In the genomic region with DNA sequence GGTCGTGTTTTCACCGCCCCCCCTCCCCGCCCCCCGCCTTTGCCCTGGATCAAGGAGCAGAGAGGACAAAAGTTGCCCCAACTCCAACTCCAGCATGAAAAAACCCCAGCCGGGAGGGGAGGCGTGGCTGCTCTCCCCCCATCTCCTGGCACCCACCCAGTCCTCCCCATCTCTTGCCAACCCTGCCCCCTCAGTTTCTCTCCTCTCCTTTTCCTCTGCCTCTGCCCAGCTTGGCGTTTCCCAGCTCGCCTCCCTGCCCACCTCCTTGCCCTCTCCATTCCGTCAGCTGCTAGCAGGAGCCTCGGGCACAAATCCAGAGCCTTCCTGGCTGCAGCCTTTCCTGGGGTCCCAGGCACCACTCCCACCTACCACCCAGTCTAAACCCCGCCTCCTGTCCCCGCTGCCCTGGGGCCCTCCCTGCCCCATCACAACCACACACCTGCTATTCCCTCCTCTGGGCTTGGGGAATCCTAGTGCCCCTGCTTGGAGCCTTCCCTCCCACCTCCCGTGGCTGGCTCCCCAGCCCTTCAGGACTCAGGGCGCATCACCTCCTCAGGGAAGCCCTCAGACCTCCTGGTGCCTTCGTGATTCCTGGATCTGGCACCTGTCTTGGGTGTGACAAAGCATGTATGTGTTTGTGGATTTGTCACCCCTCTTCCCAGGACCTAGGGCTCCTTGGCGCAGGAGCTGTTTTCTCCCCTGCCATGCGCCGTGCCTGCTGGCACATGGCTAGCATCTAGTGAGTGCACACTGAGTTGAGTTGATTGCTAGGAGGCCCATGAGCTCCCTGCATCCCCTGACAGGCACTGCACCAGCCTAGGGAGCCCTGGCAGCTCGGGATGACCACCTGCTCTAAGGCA, we compare ENCODE assay signal across 1 cellular context.
TF ChIP-seq lines count a peak whose summit lies in the region.

No MANE protein-coding gene starts in this region.

TF ChIP-seq in HEK293, 187 proteins besides CTCF, POLR2A, EP300 and RAD21 (continued from another document and continues in another):
- TF ChIP-seq, protein P1, sequence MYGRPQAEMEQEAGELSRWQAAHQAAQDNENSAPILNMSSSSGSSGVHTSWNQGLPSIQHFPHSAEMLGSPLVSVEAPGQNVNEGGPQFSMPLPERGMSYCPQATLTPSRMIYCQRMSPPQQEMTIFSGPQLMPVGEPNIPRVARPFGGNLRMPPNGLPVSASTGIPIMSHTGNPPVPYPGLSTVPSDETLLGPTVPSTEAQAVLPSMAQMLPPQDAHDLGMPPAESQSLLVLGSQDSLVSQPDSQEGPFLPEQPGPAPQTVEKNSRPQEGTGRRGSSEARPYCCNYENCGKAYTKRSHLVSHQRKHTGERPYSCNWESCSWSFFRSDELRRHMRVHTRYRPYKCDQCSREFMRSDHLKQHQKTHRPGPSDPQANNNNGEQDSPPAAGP (tag by site-specific recombination; IDR thresholded peaks at IDR 0.05), result 0 out of 2 replicates have a peak, but pooled peaks have one; percentile 17
- peak; percentile 79 for TF ChIP-seq ZNF335 (tag by site-specific recombination; conservative IDR thresholded peaks at IDR 0.05)
- TF ChIP-seq SCRT2 (tag by site-specific recombination; IDR thresholded peaks at IDR 0.05), result no peak
- TF ChIP-seq, protein P2, sequence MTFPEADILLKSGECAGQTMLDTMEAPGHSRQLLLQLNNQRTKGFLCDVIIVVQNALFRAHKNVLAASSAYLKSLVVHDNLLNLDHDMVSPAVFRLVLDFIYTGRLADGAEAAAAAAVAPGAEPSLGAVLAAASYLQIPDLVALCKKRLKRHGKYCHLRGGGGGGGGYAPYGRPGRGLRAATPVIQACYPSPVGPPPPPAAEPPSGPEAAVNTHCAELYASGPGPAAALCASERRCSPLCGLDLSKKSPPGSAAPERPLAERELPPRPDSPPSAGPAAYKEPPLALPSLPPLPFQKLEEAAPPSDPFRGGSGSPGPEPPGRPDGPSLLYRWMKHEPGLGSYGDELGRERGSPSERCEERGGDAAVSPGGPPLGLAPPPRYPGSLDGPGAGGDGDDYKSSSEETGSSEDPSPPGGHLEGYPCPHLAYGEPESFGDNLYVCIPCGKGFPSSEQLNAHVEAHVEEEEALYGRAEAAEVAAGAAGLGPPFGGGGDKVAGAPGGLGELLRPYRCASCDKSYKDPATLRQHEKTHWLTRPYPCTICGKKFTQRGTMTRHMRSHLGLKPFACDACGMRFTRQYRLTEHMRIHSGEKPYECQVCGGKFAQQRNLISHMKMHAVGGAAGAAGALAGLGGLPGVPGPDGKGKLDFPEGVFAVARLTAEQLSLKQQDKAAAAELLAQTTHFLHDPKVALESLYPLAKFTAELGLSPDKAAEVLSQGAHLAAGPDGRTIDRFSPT (tag by site-specific recombination; IDR thresholded peaks at IDR 0.05), result peak; percentile 87
- TF ChIP-seq, protein P3, sequence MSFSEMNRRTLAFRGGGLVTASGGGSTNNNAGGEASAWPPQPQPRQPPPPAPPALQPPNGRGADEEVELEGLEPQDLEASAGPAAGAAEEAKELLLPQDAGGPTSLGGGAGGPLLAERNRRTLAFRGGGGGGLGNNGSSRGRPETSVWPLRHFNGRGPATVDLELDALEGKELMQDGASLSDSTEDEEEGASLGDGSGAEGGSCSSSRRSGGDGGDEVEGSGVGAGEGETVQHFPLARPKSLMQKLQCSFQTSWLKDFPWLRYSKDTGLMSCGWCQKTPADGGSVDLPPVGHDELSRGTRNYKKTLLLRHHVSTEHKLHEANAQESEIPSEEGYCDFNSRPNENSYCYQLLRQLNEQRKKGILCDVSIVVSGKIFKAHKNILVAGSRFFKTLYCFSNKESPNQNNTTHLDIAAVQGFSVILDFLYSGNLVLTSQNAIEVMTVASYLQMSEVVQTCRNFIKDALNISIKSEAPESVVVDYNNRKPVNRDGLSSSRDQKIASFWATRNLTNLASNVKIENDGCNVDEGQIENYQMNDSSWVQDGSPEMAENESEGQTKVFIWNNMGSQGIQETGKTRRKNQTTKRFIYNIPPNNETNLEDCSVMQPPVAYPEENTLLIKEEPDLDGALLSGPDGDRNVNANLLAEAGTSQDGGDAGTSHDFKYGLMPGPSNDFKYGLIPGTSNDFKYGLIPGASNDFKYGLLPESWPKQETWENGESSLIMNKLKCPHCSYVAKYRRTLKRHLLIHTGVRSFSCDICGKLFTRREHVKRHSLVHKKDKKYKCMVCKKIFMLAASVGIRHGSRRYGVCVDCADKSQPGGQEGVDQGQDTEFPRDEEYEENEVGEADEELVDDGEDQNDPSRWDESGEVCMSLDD (tag by site-specific recombination; IDR thresholded peaks at IDR 0.05), result 0 out of 2 replicates have a peak, but pooled peaks have one; percentile 51
- TF ChIP-seq KLF8 (tag by site-specific recombination; IDR thresholded peaks at IDR 0.05), result peak; percentile 45; the same call in 1 of the 2 replicates
- no peak for TF ChIP-seq ZNF23 (tag by site-specific recombination; IDR thresholded peaks at IDR 0.05; ENCODE audit: borderline replicate concordance)
- peak; percentile 74 for TF ChIP-seq ZBTB20 (tag by site-specific recombination; IDR thresholded peaks at IDR 0.05)
- TF ChIP-seq ZNF37A (tag by site-specific recombination; IDR thresholded peaks at IDR 0.05), result no peak
- no peak for TF ChIP-seq ZNF561 (tag by site-specific recombination; IDR thresholded peaks at IDR 0.05; ENCODE audit: borderline replicate concordance)
- TF ChIP-seq ZNF600 (tag by site-specific recombination; IDR thresholded peaks at IDR 0.05), result peak; percentile 82
- no peak for TF ChIP-seq BCL11A (tag by site-specific recombination; IDR thresholded peaks at IDR 0.05; ENCODE audit: low read depth)
- no peak for TF ChIP-seq ZNF777 (tag by site-specific recombination; IDR thresholded peaks at IDR 0.05; ENCODE audit: borderline replicate concordance)
- TF ChIP-seq, protein P4, sequence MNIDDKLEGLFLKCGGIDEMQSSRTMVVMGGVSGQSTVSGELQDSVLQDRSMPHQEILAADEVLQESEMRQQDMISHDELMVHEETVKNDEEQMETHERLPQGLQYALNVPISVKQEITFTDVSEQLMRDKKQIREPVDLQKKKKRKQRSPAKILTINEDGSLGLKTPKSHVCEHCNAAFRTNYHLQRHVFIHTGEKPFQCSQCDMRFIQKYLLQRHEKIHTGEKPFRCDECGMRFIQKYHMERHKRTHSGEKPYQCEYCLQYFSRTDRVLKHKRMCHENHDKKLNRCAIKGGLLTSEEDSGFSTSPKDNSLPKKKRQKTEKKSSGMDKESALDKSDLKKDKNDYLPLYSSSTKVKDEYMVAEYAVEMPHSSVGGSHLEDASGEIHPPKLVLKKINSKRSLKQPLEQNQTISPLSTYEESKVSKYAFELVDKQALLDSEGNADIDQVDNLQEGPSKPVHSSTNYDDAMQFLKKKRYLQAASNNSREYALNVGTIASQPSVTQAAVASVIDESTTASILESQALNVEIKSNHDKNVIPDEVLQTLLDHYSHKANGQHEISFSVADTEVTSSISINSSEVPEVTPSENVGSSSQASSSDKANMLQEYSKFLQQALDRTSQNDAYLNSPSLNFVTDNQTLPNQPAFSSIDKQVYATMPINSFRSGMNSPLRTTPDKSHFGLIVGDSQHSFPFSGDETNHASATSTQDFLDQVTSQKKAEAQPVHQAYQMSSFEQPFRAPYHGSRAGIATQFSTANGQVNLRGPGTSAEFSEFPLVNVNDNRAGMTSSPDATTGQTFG (tag by site-specific recombination; IDR thresholded peaks at IDR 0.05; ENCODE audit: borderline replicate concordance), result no peak
- peak; percentile 76 for TF ChIP-seq ZIC2 (tag by site-specific recombination; IDR thresholded peaks at IDR 0.05)
- TF ChIP-seq, protein P5, sequence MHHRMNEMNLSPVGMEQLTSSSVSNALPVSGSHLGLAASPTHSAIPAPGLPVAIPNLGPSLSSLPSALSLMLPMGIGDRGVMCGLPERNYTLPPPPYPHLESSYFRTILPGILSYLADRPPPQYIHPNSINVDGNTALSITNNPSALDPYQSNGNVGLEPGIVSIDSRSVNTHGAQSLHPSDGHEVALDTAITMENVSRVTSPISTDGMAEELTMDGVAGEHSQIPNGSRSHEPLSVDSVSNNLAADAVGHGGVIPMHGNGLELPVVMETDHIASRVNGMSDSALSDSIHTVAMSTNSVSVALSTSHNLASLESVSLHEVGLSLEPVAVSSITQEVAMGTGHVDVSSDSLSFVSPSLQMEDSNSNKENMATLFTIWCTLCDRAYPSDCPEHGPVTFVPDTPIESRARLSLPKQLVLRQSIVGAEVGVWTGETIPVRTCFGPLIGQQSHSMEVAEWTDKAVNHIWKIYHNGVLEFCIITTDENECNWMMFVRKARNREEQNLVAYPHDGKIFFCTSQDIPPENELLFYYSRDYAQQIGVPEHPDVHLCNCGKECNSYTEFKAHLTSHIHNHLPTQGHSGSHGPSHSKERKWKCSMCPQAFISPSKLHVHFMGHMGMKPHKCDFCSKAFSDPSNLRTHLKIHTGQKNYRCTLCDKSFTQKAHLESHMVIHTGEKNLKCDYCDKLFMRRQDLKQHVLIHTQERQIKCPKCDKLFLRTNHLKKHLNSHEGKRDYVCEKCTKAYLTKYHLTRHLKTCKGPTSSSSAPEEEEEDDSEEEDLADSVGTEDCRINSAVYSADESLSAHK (tag by site-specific recombination; IDR thresholded peaks at IDR 0.05), result no peak
- TF ChIP-seq KLF9 (tag by site-specific recombination; IDR thresholded peaks at IDR 0.05; ENCODE audit: low read depth), result peak; percentile 67; the same call in 1 of the 2 replicates
- no peak for TF ChIP-seq ZNF555 (tag by site-specific recombination; conservative IDR thresholded peaks at IDR 0.05)
- peak; percentile 11 for TF ChIP-seq TCF7L2 (IDR thresholded peaks at IDR 0.05; ENCODE audit: borderline replicate concordance, low read depth, low read length)
- TF ChIP-seq ZXDB (tag by site-specific recombination; IDR thresholded peaks at IDR 0.05), result peak; percentile 78
- TF ChIP-seq ZNF521 (tag by site-specific recombination; IDR thresholded peaks at IDR 0.05), result no peak
- TF ChIP-seq ZNF48 (tag by site-specific recombination; IDR thresholded peaks at IDR 0.05), result no peak
- TF ChIP-seq KLF16 (tag by site-specific recombination; IDR thresholded peaks at IDR 0.05), result peak; percentile 51; the same call in 1 of the 2 replicates
- TF ChIP-seq ZNF155 (tag by site-specific recombination; IDR thresholded peaks at IDR 0.05), result no peak
- no peak for TF ChIP-seq ZNF19 (tag by site-specific recombination; IDR thresholded peaks at IDR 0.05; ENCODE audit: low read depth)
- TF ChIP-seq, protein P6, sequence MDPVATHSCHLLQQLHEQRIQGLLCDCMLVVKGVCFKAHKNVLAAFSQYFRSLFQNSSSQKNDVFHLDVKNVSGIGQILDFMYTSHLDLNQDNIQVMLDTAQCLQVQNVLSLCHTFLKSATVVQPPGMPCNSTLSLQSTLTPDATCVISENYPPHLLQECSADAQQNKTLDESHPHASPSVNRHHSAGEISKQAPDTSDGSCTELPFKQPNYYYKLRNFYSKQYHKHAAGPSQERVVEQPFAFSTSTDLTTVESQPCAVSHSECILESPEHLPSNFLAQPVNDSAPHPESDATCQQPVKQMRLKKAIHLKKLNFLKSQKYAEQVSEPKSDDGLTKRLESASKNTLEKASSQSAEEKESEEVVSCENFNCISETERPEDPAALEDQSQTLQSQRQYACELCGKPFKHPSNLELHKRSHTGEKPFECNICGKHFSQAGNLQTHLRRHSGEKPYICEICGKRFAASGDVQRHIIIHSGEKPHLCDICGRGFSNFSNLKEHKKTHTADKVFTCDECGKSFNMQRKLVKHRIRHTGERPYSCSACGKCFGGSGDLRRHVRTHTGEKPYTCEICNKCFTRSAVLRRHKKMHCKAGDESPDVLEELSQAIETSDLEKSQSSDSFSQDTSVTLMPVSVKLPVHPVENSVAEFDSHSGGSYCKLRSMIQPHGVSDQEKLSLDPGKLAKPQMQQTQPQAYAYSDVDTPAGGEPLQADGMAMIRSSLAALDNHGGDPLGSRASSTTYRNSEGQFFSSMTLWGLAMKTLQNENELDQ (tag by site-specific recombination; IDR thresholded peaks at IDR 0.05; ENCODE audit: low read depth), result no peak
- TF ChIP-seq SP3 (tag by site-specific recombination; IDR thresholded peaks at IDR 0.05), result peak; percentile 73
- TF ChIP-seq GLIS1 (tag by site-specific recombination; IDR thresholded peaks at IDR 0.05), result peak; percentile 94
- peak; percentile 86 for TF ChIP-seq GLIS2 (tag by site-specific recombination; IDR thresholded peaks at IDR 0.05)
- TF ChIP-seq ZBTB48 (tag by site-specific recombination; IDR thresholded peaks at IDR 0.05), result peak; percentile 68
- no peak for TF ChIP-seq ZNF624 (tag by site-specific recombination; IDR thresholded peaks at IDR 0.05)
- TF ChIP-seq, protein P7, sequence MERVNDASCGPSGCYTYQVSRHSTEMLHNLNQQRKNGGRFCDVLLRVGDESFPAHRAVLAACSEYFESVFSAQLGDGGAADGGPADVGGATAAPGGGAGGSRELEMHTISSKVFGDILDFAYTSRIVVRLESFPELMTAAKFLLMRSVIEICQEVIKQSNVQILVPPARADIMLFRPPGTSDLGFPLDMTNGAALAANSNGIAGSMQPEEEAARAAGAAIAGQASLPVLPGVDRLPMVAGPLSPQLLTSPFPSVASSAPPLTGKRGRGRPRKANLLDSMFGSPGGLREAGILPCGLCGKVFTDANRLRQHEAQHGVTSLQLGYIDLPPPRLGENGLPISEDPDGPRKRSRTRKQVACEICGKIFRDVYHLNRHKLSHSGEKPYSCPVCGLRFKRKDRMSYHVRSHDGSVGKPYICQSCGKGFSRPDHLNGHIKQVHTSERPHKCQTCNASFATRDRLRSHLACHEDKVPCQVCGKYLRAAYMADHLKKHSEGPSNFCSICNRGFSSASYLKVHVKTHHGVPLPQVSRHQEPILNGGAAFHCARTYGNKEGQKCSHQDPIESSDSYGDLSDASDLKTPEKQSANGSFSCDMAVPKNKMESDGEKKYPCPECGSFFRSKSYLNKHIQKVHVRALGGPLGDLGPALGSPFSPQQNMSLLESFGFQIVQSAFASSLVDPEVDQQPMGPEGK (tag by site-specific recombination; IDR thresholded peaks at IDR 0.05), result peak; percentile 83
- TF ChIP-seq, protein P8, sequence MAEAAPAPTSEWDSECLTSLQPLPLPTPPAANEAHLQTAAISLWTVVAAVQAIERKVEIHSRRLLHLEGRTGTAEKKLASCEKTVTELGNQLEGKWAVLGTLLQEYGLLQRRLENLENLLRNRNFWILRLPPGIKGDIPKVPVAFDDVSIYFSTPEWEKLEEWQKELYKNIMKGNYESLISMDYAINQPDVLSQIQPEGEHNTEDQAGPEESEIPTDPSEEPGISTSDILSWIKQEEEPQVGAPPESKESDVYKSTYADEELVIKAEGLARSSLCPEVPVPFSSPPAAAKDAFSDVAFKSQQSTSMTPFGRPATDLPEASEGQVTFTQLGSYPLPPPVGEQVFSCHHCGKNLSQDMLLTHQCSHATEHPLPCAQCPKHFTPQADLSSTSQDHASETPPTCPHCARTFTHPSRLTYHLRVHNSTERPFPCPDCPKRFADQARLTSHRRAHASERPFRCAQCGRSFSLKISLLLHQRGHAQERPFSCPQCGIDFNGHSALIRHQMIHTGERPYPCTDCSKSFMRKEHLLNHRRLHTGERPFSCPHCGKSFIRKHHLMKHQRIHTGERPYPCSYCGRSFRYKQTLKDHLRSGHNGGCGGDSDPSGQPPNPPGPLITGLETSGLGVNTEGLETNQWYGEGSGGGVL (tag by site-specific recombination; IDR thresholded peaks at IDR 0.05), result peak; percentile 99
- peak; percentile 87 for TF ChIP-seq ZFHX2 (tag by site-specific recombination; conservative IDR thresholded peaks at IDR 0.05)
- no peak for TF ChIP-seq KLF10 (tag by site-specific recombination; IDR thresholded peaks at IDR 0.05)
- TF ChIP-seq PRDM1 (tag by site-specific recombination; IDR thresholded peaks at IDR 0.05), result 0 out of 2 replicates have a peak, but pooled peaks have one; percentile 30
- TF ChIP-seq ZBTB7A (tag by site-specific recombination; IDR thresholded peaks at IDR 0.05; ENCODE audit: low read depth), result 0 out of 2 replicates have a peak, but pooled peaks have one; percentile 12
